11 cellular contexts compared by ENCODE assay signal in genomic region chrX:37565254-37565653, GRCh38. TPM values are rescaled to one million over a fixed set of nuclear protein-coding genes. Genes with fewer than 3 reads are reported as not detected.
DNase-seq lines count a peak whose midpoint lies in the region; ATAC-seq, FAIRE-seq and TF ChIP-seq lines count a peak whose summit lies in the region.
"Not testable (repeated sequence)": the region's sequence is repeated elsewhere in the genome, so short reads cannot be mapped to it uniquely, and the experiment has no call there.
"Had no signal": no experiment of that assay in that cellular context is flagged by ENCODE, and none has a peak within 500 bp of the region (broad histone marks: within the 10 kb centered on the region; RNA-seq: fewer than 3 reads in every experiment).

No MANE protein-coding gene starts in this region.

- not testable (repeated sequence) for TF ChIP-seq CTCF in astrocyte (IDR thresholded peaks at IDR 0.05; ENCODE audit: insufficient read depth, low read depth, low read length); bronchial epithelial cell (IDR thresholded peaks at IDR 0.05; ENCODE audit: insufficient read depth, low read length, severe bottlenecking); HepG2 (CRISPR knock-in tag; IDR thresholded peaks at IDR 0.05); mucosa of descending colon (IDR thresholded peaks at IDR 0.05)

- POLR2A ChIA-PET in HepG2 (lab: Yijun Ruan, JAX) = not testable (repeated sequence)

- 3% methylated on average over 2 of the region's 2 CpGs for WGBS in HepG2 (ENCODE audit: low lambda C conversion rate)

- not testable (repeated sequence) for H3K27me3 Mint-ChIP-seq in astrocyte (ENCODE audit: low read depth, unreplicated experiment)

- FAIRE-seq in GM19239 (lab: Jason Lieb, UNC) = peak; percentile 68
- peak; percentile 71 for FAIRE-seq in astrocyte (lab: Jason Lieb, UNC)
- peak; percentile 93 for FAIRE-seq in bronchial epithelial cell (lab: Jason Lieb, UNC)
- FAIRE-seq in colon (lab: Jason Lieb, UNC) = peak; percentile 79
- FAIRE-seq in HepG2 (lab: Jason Lieb, UNC) = peak; percentile 56

- H3K36me3 ChIP-seq in astrocyte (ENCODE audit: insufficient read depth, low read length); bronchial epithelial cell (ENCODE audit: control insufficient read depth, insufficient read depth, low read length); HepG2 (replicated peaks in 1 of 2; ENCODE audit: control insufficient read depth in 1 of 2, insufficient read depth in 2 of 2, low read length in 2 of 2); mucosa of descending colon (ENCODE audit: low read depth): not testable (repeated sequence)

- H3K4me2 ChIP-seq in astrocyte (ENCODE audit: low read length); HepG2 (ENCODE audit: low read depth, low read length): not testable (repeated sequence)

- not testable (repeated sequence) for H3K4me3 ChIP-seq in astrocyte (ENCODE audit: insufficient read depth, low read depth, low read length); bronchial epithelial cell (ENCODE audit: low read depth, low read length); HepG2 (replicated peaks in 1 of 3; ENCODE audit: insufficient read depth in 1 of 3, low read depth in 2 of 3, low read length in 3 of 3); mucosa of descending colon

- not testable (repeated sequence) for TF ChIP-seq RAD21 in HepG2 (CRISPR knock-in tag; IDR thresholded peaks at IDR 0.05)

- H4K20me1 ChIP-seq in astrocyte (ENCODE audit: insufficient read depth, low read length); HepG2 (ENCODE audit: insufficient read depth, low read length): not testable (repeated sequence)

- H2AFZ ChIP-seq in astrocyte (ENCODE audit: low read depth, low read length); HepG2 (ENCODE audit: low read length): not testable (repeated sequence)

- not testable (repeated sequence) for H3K27ac ChIP-seq in astrocyte (ENCODE audit: low read depth, low read length); HepG2 (ENCODE audit: extremely low read length, insufficient read depth, low read length)

- not testable (repeated sequence) for H3K4me1 ChIP-seq in astrocyte (ENCODE audit: insufficient read depth, low read length); HepG2 (ENCODE audit: insufficient read depth, low read length); mucosa of descending colon (ENCODE audit: low read depth)

- H3K9me3 Mint-ChIP-seq in astrocyte (ENCODE audit: unreplicated experiment) = not testable (repeated sequence)

- not testable (repeated sequence) for H3K9ac ChIP-seq in astrocyte (ENCODE audit: low read length); HepG2 (ENCODE audit: insufficient read depth, low read depth, low read length)

- H3K9me3 ChIP-seq in astrocyte (ENCODE audit: insufficient read depth, low read depth, low read length); HepG2 (ENCODE audit: low read length); mucosa of descending colon: not testable (repeated sequence)

- in situ Hi-C loops in HepG2 (cut with HindIII; ENCODE audit: extremely low pct_ligation_motif_present, low pct_unique_long_range_greater_than_20kb) = not testable (repeated sequence)

- H3K27ac Mint-ChIP-seq in astrocyte (ENCODE audit: unreplicated experiment) = not testable (repeated sequence)

- not testable (repeated sequence) for DNase-seq in GM19239 (ENCODE audit: insufficient read length, low spot score); astrocyte (ENCODE audit: low read depth); bronchial epithelial cell (ENCODE audit: low read depth); left colon; HepG2 (ENCODE audit: low spot score); mucosa of descending colon

- CTCF ChIA-PET in HepG2 (lab: Yijun Ruan, JAX; ENCODE audit: low intra/inter-chr PET ratio, low total read pairs) = not testable (repeated sequence)

- intact Hi-C loops in left colon (cut with DNase I, micrococcal nuclease); HepG2 (cut with micrococcal nuclease; ENCODE audit: unreplicated experiment); mucosa of descending colon (cut with DNase I, micrococcal nuclease): not testable (repeated sequence)

- peak; percentile 95 for ATAC-seq in left colon
- ATAC-seq in HepG2 = not testable (repeated sequence)
- ATAC-seq in mucosa of descending colon = peak; percentile 74

- not testable (repeated sequence) for H3K79me2 ChIP-seq in astrocyte (ENCODE audit: insufficient read depth, low read length); HepG2 (ENCODE audit: insufficient read depth, low read length)

- not testable (repeated sequence) for TF ChIP-seq EP300 in HepG2 (IDR thresholded peaks at IDR 0.05; ENCODE audit: low read depth in 2 of 2, low read length in 2 of 2); HepG2 (CRISPR knock-in tag; IDR thresholded peaks at IDR 0.05; ENCODE audit: borderline replicate concordance)

- not testable (repeated sequence) for H3K27me3 ChIP-seq in astrocyte (ENCODE audit: insufficient read depth, low read length); bronchial epithelial cell (ENCODE audit: control insufficient read depth, insufficient read depth, low read length); HepG2 (ENCODE audit: control insufficient read depth in 1 of 2, insufficient read depth in 2 of 2, low read length in 2 of 2)

- not testable (repeated sequence) for H3K36me3 Mint-ChIP-seq in astrocyte (ENCODE audit: low read depth, unreplicated experiment)

- TF ChIP-seq POLR2A in HepG2 (IDR thresholded peaks at IDR 0.05; ENCODE audit: insufficient read depth in 1 of 2, low read depth in 2 of 2, low read length in 2 of 2) = not testable (repeated sequence)

- BruUV-seq in HepG2 (replicated peaks; lab: Mats Ljungman, UMichigan) = not testable (repeated sequence)

- not testable (repeated sequence) for H3K4me1 Mint-ChIP-seq in astrocyte (ENCODE audit: low read depth, unreplicated experiment)

- H3K4me3 Mint-ChIP-seq in astrocyte (ENCODE audit: unreplicated experiment) = not testable (repeated sequence)

RNA-seq across cellular contexts. Expression of gene LANCL3, which starts 6.2 kb away (rescaled TPM):
- 0.22 and 0.36 TPM in 2 replicates for total RNA-seq in astrocyte
- total RNA-seq in bronchial epithelial cell = 0.26 TPM in 2 replicates
- 1 to 10 TPM; 4.6 to 5.5 TPM for total RNA-seq in left colon
- total RNA-seq in HepG2 (2016; rRNA removed; fragmentation: Illumina TruSeq; extraction: Trizol) = not detected in 2 replicates
- total RNA-seq in HepG2 (2016; cell fraction: cytosol; rRNA removed; fragmentation: Illumina TruSeq; extraction: Trizol; ENCODE audit: low read depth) = not detected in 2 replicates
- not detected in 2 replicates for total RNA-seq in HepG2 (2016; cell fraction: insoluble cytoplasmic fraction; rRNA removed; fragmentation: Illumina TruSeq; extraction: Trizol)
- not detected in 2 replicates for total RNA-seq in HepG2 (2016; cell fraction: membrane; rRNA removed; fragmentation: Illumina TruSeq; extraction: Trizol)
- not detected in 2 replicates for total RNA-seq in HepG2 (2016; cell fraction: nucleus; rRNA removed; fragmentation: Illumina TruSeq; extraction: Trizol)
- polyA plus RNA-seq in HepG2 (2011; rRNA removed) = not detected in 2 replicates
- polyA plus RNA-seq in HepG2 (2011; cell fraction: cytosol; rRNA removed) = not detected in 2 replicates
- not detected in 2 replicates for polyA plus RNA-seq in HepG2 (2011; cell fraction: nucleus; rRNA removed)
- not detected in 2 replicates for polyA plus RNA-seq in HepG2 (2012)
- not detected in 2 replicates for polyA plus RNA-seq in HepG2 (2016; cell fraction: cytosol; fragmentation: Illumina TruSeq; extraction: Trizol; ENCODE audit: low read depth)
- polyA plus RNA-seq in HepG2 (2016; cell fraction: insoluble cytoplasmic fraction; fragmentation: Illumina TruSeq; extraction: Trizol; ENCODE audit: low read depth) = not detected in 2 replicates
- polyA plus RNA-seq in HepG2 (2016; cell fraction: membrane; fragmentation: Illumina TruSeq; extraction: Trizol; ENCODE audit: low read depth) = not detected in 2 replicates
- polyA plus RNA-seq in HepG2 (2016; cell fraction: nucleus; fragmentation: Illumina TruSeq; extraction: Trizol; ENCODE audit: insufficient read depth, low read depth) = not detected in 2 replicates
- 0.12 TPM in 1 of 2 replicates, not detected in the other for polyA minus RNA-seq in HepG2 (2011; rRNA and poly(A)+ RNA removed; ENCODE audit: low replicate concordance)
- not detected in 2 replicates for polyA minus RNA-seq in HepG2 (2011; cell fraction: cytosol; rRNA and poly(A)+ RNA removed)
- under 0.01 TPM in 1 of 2 replicates, not detected in the other for polyA minus RNA-seq in HepG2 (2011; cell fraction: nucleus; rRNA and poly(A)+ RNA removed)
- total RNA-seq in mucosa of descending colon = 1 to 10 TPM; 4.3 to 6.9 (median 6.5) TPM
- total RNA-seq: Caco-2 had no signal
- polyA plus RNA-seq: A549; BJ; CD4-positive, CD25-positive, alpha-beta regulatory T cell had no signal
